ENCODE assay signal across 1 cellular context in genomic region chr17:7855643-7856080, GRCh38.
TF ChIP-seq lines count a peak whose summit lies in the region.

No MANE protein-coding gene starts in this region.

TF ChIP-seq in endothelial cell of umbilical vein, 7 proteins besides CTCF, POLR2A, EP300 and RAD21:
- TF ChIP-seq EZH2 (IDR thresholded peaks at IDR 0.05; ENCODE audit: borderline replicate concordance, low read depth, low read length, severe bottlenecking): no peak
- TF ChIP-seq FOS (IDR thresholded peaks at IDR 0.05; ENCODE audit: borderline replicate concordance, insufficient read depth, low read length): no peak
- TF ChIP-seq POLR2AphosphoS5 (IDR thresholded peaks at IDR 0.05; ENCODE audit: insufficient read depth, low read depth, low read length): no peak
- TF ChIP-seq GATA2 (IDR thresholded peaks at IDR 0.05; ENCODE audit: insufficient read depth, insufficient read length, low read depth, low read length): no peak
- no peak for TF ChIP-seq MAX (IDR thresholded peaks at IDR 0.05; ENCODE audit: insufficient read depth, insufficient read length)
- no peak for TF ChIP-seq JUN (IDR thresholded peaks at IDR 0.05; ENCODE audit: borderline replicate concordance, insufficient read depth, insufficient read length, low read depth)
- no peak for TF ChIP-seq MYC (IDR thresholded peaks at IDR 0.05; ENCODE audit: low read depth, low read length)
